ENCODE assay signal across 1 cellular context in the genomic region with DNA sequence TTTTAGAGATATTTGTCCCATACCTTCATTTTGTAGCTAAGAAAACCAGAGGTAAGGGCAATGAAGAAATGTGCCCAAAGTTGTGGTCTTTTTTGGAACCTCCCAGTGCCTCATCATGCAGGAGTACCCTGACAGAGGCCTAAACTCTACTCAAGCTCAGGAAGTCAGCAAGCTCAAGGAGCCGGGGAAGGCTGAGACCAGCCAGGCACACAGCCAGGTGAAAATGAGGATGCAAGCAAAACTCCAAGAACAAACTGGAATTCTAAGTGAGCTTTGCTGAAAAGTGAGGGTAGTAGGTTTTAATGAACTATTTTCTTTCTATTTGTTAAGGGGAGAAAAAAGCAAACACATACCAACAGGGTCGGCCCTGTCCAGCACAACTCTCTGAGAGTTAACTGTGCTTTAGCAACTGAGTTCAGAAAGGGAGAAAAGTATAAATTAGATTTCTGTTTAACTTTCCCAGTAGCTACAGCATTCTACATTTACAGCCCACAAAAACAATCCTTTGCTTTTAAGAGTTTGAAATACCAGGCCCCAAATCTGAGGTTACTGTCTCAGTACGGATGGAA.
TF ChIP-seq lines count a peak whose summit lies in the region.

No MANE protein-coding gene starts in this region.

TF ChIP-seq in SK-N-SH treated with all-trans-retinoic acid at 6 μM for 48 hours, 23 proteins besides CTCF, POLR2A, EP300 and RAD21 (continued from another document):
- TF ChIP-seq, protein P1, sequence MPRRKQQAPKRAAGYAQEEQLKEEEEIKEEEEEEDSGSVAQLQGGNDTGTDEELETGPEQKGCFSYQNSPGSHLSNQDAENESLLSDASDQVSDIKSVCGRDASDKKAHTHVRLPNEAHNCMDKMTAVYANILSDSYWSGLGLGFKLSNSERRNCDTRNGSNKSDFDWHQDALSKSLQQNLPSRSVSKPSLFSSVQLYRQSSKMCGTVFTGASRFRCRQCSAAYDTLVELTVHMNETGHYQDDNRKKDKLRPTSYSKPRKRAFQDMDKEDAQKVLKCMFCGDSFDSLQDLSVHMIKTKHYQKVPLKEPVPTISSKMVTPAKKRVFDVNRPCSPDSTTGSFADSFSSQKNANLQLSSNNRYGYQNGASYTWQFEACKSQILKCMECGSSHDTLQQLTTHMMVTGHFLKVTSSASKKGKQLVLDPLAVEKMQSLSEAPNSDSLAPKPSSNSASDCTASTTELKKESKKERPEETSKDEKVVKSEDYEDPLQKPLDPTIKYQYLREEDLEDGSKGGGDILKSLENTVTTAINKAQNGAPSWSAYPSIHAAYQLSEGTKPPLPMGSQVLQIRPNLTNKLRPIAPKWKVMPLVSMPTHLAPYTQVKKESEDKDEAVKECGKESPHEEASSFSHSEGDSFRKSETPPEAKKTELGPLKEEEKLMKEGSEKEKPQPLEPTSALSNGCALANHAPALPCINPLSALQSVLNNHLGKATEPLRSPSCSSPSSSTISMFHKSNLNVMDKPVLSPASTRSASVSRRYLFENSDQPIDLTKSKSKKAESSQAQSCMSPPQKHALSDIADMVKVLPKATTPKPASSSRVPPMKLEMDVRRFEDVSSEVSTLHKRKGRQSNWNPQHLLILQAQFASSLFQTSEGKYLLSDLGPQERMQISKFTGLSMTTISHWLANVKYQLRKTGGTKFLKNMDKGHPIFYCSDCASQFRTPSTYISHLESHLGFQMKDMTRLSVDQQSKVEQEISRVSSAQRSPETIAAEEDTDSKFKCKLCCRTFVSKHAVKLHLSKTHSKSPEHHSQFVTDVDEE (CRISPR knock-in tag; IDR thresholded peaks at IDR 0.05), result no peak
- no peak for TF ChIP-seq ESRRG (CRISPR knock-in tag; IDR thresholded peaks at IDR 0.05)
- TF ChIP-seq GLIS3 (CRISPR knock-in tag; IDR thresholded peaks at IDR 0.05), result no peak
- no peak for TF ChIP-seq ZNF565 (CRISPR knock-in tag; conservative IDR thresholded peaks at IDR 0.05; ENCODE audit: low read depth)
